Comparison of ENCODE assay signal across 8 cellular contexts in genomic region chr19:35247526-35248309, GRCh38. TPM values are rescaled to one million over a fixed set of nuclear protein-coding genes. Genes with fewer than 3 reads are reported as not detected.
DNase-seq lines count a peak whose midpoint lies in the region; ATAC-seq and TF ChIP-seq lines count a peak whose summit lies in the region.

No MANE protein-coding gene starts in this region.

- 1 to 3% methylated on average over 24 to 42 of the region's 42 CpGs for WGBS in GM23248 (ENCODE audit: low coverage in 1 of 2, low lambda C conversion rate in 2 of 2, missing lambda C conversion rate in 2 of 2), 2 experiments

- H3K27me3 ChIP-seq in neural cell (ENCODE audit: insufficient read depth, low read depth, low read length): peaks cover 38% of the 10 kb centered on the region
- no peaks in the 10 kb centered on the region for H3K27me3 ChIP-seq in vagina
- H3K27me3 ChIP-seq in GM23248 (replicated peaks; ENCODE audit: insufficient read depth): peaks cover 44% of the 10 kb centered on the region

- H3K36me3 ChIP-seq in neural cell (ENCODE audit: insufficient read depth, low read length) (no peaks in the 10 kb centered on the region), vagina (no peaks in the 10 kb centered on the region), GM23248 (ENCODE audit: low read depth) (no peaks in the 10 kb centered on the region)

- TF ChIP-seq EP300 in neural cell (conservative IDR thresholded peaks at IDR 0.05; ENCODE audit: poor library complexity, severe bottlenecking): no peak

- no peaks in the 10 kb centered on the region for H4K20me1 ChIP-seq in neural cell (ENCODE audit: insufficient read depth)
- no peaks in the 10 kb centered on the region for H4K20me1 ChIP-seq in GM23248 (ENCODE audit: insufficient read depth)

- peaks cover 25% of the 10 kb centered on the region for H3K36me3 Mint-ChIP-seq in activated CD4-positive, alpha-beta memory T cell treated with anti-CD3 and anti-CD28 coated beads, Interleukin-2, amount 10 ng/mL, durations not matched to agents 7 days and 5 days (ENCODE audit: low read depth)

- peaks cover 33% of the 10 kb centered on the region for H3K4me1 Mint-ChIP-seq in activated CD4-positive, alpha-beta memory T cell treated with anti-CD3 and anti-CD28 coated beads, Interleukin-2, amount 10 ng/mL, durations not matched to agents 7 days and 5 days

- peaks cover 16% of the 10 kb centered on the region for H3K9me3 Mint-ChIP-seq in activated CD4-positive, alpha-beta memory T cell treated with anti-CD3 and anti-CD28 coated beads, Interleukin-2, amount 10 ng/mL, durations not matched to agents 7 days and 5 days

- H3K4me1 ChIP-seq in vagina: peaks cover 31% of the 10 kb centered on the region
- no peaks in the 10 kb centered on the region for H3K4me1 ChIP-seq in GM23248 (ENCODE audit: insufficient read depth)

- peak; percentile 42 for ATAC-seq in GM21825 (IDR thresholded peaks at IDR 0.05; ENCODE audit: unreplicated experiment)

- H3K4me2 ChIP-seq in neural cell (ENCODE audit: low read length): no peak overlapping the region
- no peak overlapping the region for H3K4me2 ChIP-seq in GM23248 (ENCODE audit: unreplicated experiment)

- H3K9me2 ChIP-seq in neural cell (ENCODE audit: insufficient read depth, low read length) (no peaks in the 10 kb centered on the region), GM23248 (ENCODE audit: insufficient read depth) (no peaks in the 10 kb centered on the region)

- H3K27ac ChIP-seq in neural cell (ENCODE audit: low read length) (no peak overlapping the region), vagina (peak overlapping the region; percentile 81), GM23248 (no peak overlapping the region)

- H3F3A ChIP-seq in neural cell (ENCODE audit: insufficient read depth, low read length, poor library complexity, severe bottlenecking) (no peaks in the 10 kb centered on the region), GM23248 (ENCODE audit: insufficient read depth) (no peaks in the 10 kb centered on the region)

- peak; percentile 19 for DNase-seq in EL
- peak; percentile 92 to 93 for DNase-seq in NCI-H187 (lab: John Stamatoyannopoulos, UW)
- peak; percentile 45 for DNase-seq in activated CD4-positive, alpha-beta memory T cell treated with anti-CD3 and anti-CD28 coated beads, Interleukin-2, amount 10 ng/mL, durations not matched to agents 7 days and 5 days
- DNase-seq in epithelial cell of proximal tubule (ENCODE audit: low read depth): peak; percentile 57
- DNase-seq in vagina (ENCODE audit: extremely low spot score in 2 of 2): peak; percentile 69 to 96
- DNase-seq in GM23248: no peak

- H3K4me3 ChIP-seq in epithelial cell of proximal tubule (ENCODE audit: low read depth, low read length) (peak overlapping the region; percentile 91), neural cell (ENCODE audit: low read length) (peak overlapping the region; percentile 63), vagina (peak overlapping the region; percentile 56 to 59), GM23248 (no peak overlapping the region)

- H3K9ac ChIP-seq in neural cell (ENCODE audit: low read length) (no peak overlapping the region), GM23248 (no peak overlapping the region)

- in situ Hi-C loops in GM23248 (cut with MboI): no loop called here

- peaks cover 53% of the 10 kb centered on the region for H3K27me3 Mint-ChIP-seq in activated CD4-positive, alpha-beta memory T cell treated with anti-CD3 and anti-CD28 coated beads, Interleukin-2, amount 10 ng/mL, durations not matched to agents 7 days and 5 days

- POLR2A ChIA-PET in activated CD4-positive, alpha-beta memory T cell treated with anti-CD3 and anti-CD28 coated beads, Interleukin-2, amount 10 ng/mL, durations not matched to agents 7 days and 5 days (lab: Charles Lee): no interaction called here

- H3K4me3 Mint-ChIP-seq in activated CD4-positive, alpha-beta memory T cell treated with anti-CD3 and anti-CD28 coated beads, Interleukin-2, amount 10 ng/mL, durations not matched to agents 7 days and 5 days: peak overlapping the region; percentile 79

- H3K79me2 ChIP-seq in neural cell (replicated peaks; ENCODE audit: insufficient read depth, low read length) (no peaks in the 10 kb centered on the region), GM23248 (ENCODE audit: insufficient read depth) (no peaks in the 10 kb centered on the region)

- peak; percentile 44 for TF ChIP-seq CTCF in epithelial cell of proximal tubule (conservative IDR thresholded peaks at IDR 0.05; ENCODE audit: low read depth, low read length)
- TF ChIP-seq CTCF in neural cell (IDR thresholded peaks at IDR 0.05; ENCODE audit: poor library complexity, severe bottlenecking): peak; percentile 34
- peak in 1 of 3 experiments; percentile 4 for TF ChIP-seq CTCF in vagina (IDR thresholded peaks at IDR 0.05)

- TF ChIP-seq POLR2A in vagina (IDR thresholded peaks at IDR 0.05): no peak

- H3K9me3 ChIP-seq in neural cell (ENCODE audit: low read length) (no peaks in the 10 kb centered on the region), vagina (no peaks in the 10 kb centered on the region), GM23248 (ENCODE audit: low read depth) (no peaks in the 10 kb centered on the region)

- CTCF ChIA-PET in activated CD4-positive, alpha-beta memory T cell treated with anti-CD3 and anti-CD28 coated beads, Interleukin-2, amount 10 ng/mL, durations not matched to agents 7 days and 5 days (lab: Charles Lee): no interaction called here

- peak overlapping the region; percentile 78 for H3K27ac Mint-ChIP-seq in activated CD4-positive, alpha-beta memory T cell treated with anti-CD3 and anti-CD28 coated beads, Interleukin-2, amount 10 ng/mL, durations not matched to agents 7 days and 5 days

- intact Hi-C loops in vagina (cut with DNase I): no loop called here

- peak; percentile 26 for TF ChIP-seq RAD21 in neural cell (conservative IDR thresholded peaks at IDR 0.05)

- H2AFZ ChIP-seq in neural cell (ENCODE audit: low read depth, low read length) (no peak overlapping the region), GM23248 (no peak overlapping the region)

RNA-seq across cellular contexts. Expression of gene LSR, which starts 1.1 kb away (rescaled TPM):
- 10 to 100 TPM; 13.2 to 13.3 TPM for total RNA-seq in activated CD4-positive, alpha-beta memory T cell treated with anti-CD3 and anti-CD28 coated beads, Interleukin-2, amount 10 ng/mL, durations not matched to agents 7 days and 5 days
- 97.1 and 106 TPM in 2 replicates for total RNA-seq in epithelial cell of proximal tubule
- not detected in 2 replicates for polyA plus RNA-seq in neural cell
- polyA minus RNA-seq in neural cell: 0.46 TPM in 1 of 2 replicates, not detected in the other
- 32.9 TPM for total RNA-seq in vagina
- total RNA-seq in GM23248 (2014; rRNA removed; shearing (Covaris generic)): not detected in 2 replicates
- polyA plus RNA-seq in GM23248 (2016; fragmentation: Nextera tagmentation; extraction: Ambion mirVana): 2.7 and 3.1 TPM in 2 replicates

RNA-seq across cellular contexts. Expression of gene FAM187B, which starts 19.2 kb away (rescaled TPM):
- total RNA-seq in activated CD4-positive, alpha-beta memory T cell treated with anti-CD3 and anti-CD28 coated beads, Interleukin-2, amount 10 ng/mL, durations not matched to agents 7 days and 5 days: not detected
- total RNA-seq in epithelial cell of proximal tubule: not detected in 2 replicates
- polyA plus RNA-seq in neural cell: not detected in 2 replicates
- not detected in 2 replicates for polyA minus RNA-seq in neural cell
- total RNA-seq in vagina: not detected
- total RNA-seq in GM23248 (2014; rRNA removed; shearing (Covaris generic)): not detected in 2 replicates
- not detected in 2 replicates for polyA plus RNA-seq in GM23248 (2016; fragmentation: Nextera tagmentation; extraction: Ambion mirVana)

RNA-seq across cellular contexts. Expression of gene USF2, which starts 21.0 kb away (rescaled TPM):
- total RNA-seq in activated CD4-positive, alpha-beta memory T cell treated with anti-CD3 and anti-CD28 coated beads, Interleukin-2, amount 10 ng/mL, durations not matched to agents 7 days and 5 days: 100 to 1,000 TPM; 164 to 172 TPM
- total RNA-seq in epithelial cell of proximal tubule (62.9 and 67.6 TPM in 2 replicates), vagina (95.5 TPM)
- polyA plus RNA-seq in neural cell (104 and 107 TPM in 2 replicates), GM23248 (2016; fragmentation: Nextera tagmentation; extraction: Ambion mirVana) (10.4 and 10.9 TPM in 2 replicates)
- 61.2 and 70.4 TPM in 2 replicates for polyA minus RNA-seq in neural cell
- total RNA-seq in GM23248 (2014; rRNA removed; shearing (Covaris generic)): 55.8 and 64.6 TPM in 2 replicates

RNA-seq across cellular contexts. Expression of gene HAMP, which starts 34.6 kb away (rescaled TPM):
- under 1 TPM; 0.38 to 0.43 TPM for total RNA-seq in activated CD4-positive, alpha-beta memory T cell treated with anti-CD3 and anti-CD28 coated beads, Interleukin-2, amount 10 ng/mL, durations not matched to agents 7 days and 5 days
- not detected in 2 replicates for total RNA-seq in epithelial cell of proximal tubule
- polyA plus RNA-seq in neural cell: not detected in 2 replicates
- 0.24 and 0.35 TPM in 2 replicates for polyA minus RNA-seq in neural cell
- not detected for total RNA-seq in vagina
- not detected in 2 replicates for total RNA-seq in GM23248 (2014; rRNA removed; shearing (Covaris generic))
- not detected in 2 replicates for polyA plus RNA-seq in GM23248 (2016; fragmentation: Nextera tagmentation; extraction: Ambion mirVana)

RNA-seq across cellular contexts. Expression of gene MAG, which starts 44.2 kb away (rescaled TPM):
- not detected for total RNA-seq in activated CD4-positive, alpha-beta memory T cell treated with anti-CD3 and anti-CD28 coated beads, Interleukin-2, amount 10 ng/mL, durations not matched to agents 7 days and 5 days
- 3.8 TPM in 1 of 2 replicates, not detected in the other for total RNA-seq in epithelial cell of proximal tubule
- polyA plus RNA-seq in neural cell: not detected in 2 replicates
- not detected in 2 replicates for polyA minus RNA-seq in neural cell
- total RNA-seq in vagina: not detected
- total RNA-seq in GM23248 (2014; rRNA removed; shearing (Covaris generic)): not detected in 2 replicates
- not detected in 2 replicates for polyA plus RNA-seq in GM23248 (2016; fragmentation: Nextera tagmentation; extraction: Ambion mirVana)

Comparison
In these comparisons a context has a peak if more than half of its experiments do, and no peak if none do; other contexts are left out.
1. RNA of gene LSR, which starts 1.1 kb away (total RNA-seq): 97.1 to 106 TPM in epithelial cell of proximal tubule, 32.9 TPM in vagina (single experiment) and 13.2 to 13.3 TPM in activated CD4-positive, alpha-beta memory T cell treated with anti-CD3 and anti-CD28 coated beads, Interleukin-2, amount 10 ng/mL, durations not matched to agents 7 days and 5 days; not detected in GM23248; every median in the first group is over 10 times any median in the second.